9 cellular contexts compared by ENCODE assay signal in the genomic region with DNA sequence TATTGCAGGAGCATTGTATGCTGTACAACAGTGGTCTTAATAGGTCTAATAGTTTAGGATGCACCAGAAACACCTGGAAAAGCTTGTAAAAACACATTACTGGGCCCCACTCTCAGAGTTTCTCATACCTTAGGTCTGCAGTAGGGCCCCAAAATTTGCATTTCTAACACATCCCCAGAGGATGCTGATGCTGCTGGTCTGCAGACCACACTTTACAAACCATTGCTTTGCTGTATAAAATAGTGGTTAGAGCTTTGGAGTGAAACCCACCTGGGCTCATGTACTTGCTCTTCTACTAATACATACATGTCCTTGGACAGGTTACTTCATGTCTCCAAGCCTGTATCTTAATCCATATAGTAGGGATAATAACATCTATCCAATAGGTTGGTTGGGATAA.
"Had no signal": no experiment of that assay in that cellular context is flagged by ENCODE, and none has a peak within 500 bp of the region (broad histone marks: within the 10 kb centered on the region; RNA-seq: fewer than 3 reads in every experiment).

No MANE protein-coding gene starts in this region.

- H3K9me3 ChIP-seq: HAP-1 had no signal

- H3K4me1 ChIP-seq: HAP-1 had no signal

- DNase-seq: GOT3, H7, HFFc6, IMR-90, KG1 had no signal

- H3K36me3 ChIP-seq: HAP-1 had no signal

- ATAC-seq: HCT116, K562 had no signal

- H3K4me3 Mint-ChIP-seq: HFFc6 had no signal

- FAIRE-seq: K562 had no signal

- H3K27ac ChIP-seq: HL-60 had no signal

- H3K4me3 ChIP-seq: HAP-1, K562 had no signal

- H3K27ac Mint-ChIP-seq: HFFc6 had no signal
